In the genomic region with DNA sequence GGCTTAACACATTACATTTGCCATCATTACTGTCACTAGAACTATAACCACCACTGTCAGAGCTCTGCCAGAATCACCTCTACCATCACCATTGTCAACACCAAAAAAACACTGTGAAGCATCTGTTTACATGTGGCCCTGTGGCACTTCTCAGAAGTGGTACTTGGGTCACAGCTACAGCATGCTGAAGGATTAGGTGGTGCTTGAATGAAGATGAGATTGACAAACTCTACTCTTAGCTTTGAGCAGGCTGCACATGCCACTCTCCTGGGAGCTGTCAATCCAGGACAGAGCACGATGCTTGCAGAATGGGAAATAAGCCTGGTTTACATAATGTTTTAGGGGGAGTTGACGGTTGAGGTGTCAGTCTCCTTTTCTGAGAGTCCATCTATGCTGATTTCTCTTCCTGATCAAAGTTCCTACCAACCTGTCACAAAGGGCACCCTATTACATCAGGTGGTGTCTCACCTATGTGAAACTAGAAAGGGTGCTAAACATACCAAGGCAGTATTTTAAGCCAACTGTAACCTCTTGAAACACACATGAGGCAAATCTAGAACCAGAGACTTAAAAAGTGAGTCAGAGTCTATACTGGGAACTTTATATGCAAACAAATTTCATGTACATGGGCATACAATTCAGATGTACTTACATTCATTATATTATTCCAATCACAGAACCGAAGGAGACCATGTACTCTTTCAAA, we compare ENCODE assay signal across 29 cellular contexts.
"Had no signal": no experiment of that assay in that cellular context is flagged by ENCODE, and none has a peak within 500 bp of the region (broad histone marks: within the 10 kb centered on the region; RNA-seq: fewer than 3 reads in every experiment).

No MANE protein-coding gene starts in this region.

- ATAC-seq: effector memory CD8-positive, alpha-beta T cell; esophagus mucosa; left lung; naive thymus-derived CD8-positive, alpha-beta T cell; psoas muscle had no signal

- H3K27ac ChIP-seq: breast epithelium, colonic mucosa, dorsolateral prefrontal cortex, left lung, neutrophil, ovary, psoas muscle, right atrium auricular region, spleen, thoracic aorta, upper lobe of left lung had no signal

- H3K27me3 ChIP-seq: breast epithelium, colonic mucosa, dorsolateral prefrontal cortex, left lung, neutrophil, ovary, right atrium auricular region, spleen, upper lobe of left lung had no signal

- H3K36me3 ChIP-seq: breast epithelium, colonic mucosa, left lung, neutrophil, ovary, right atrium auricular region, spleen, thoracic aorta, upper lobe of left lung had no signal

- H3K4me1 ChIP-seq: breast epithelium, colonic mucosa, left lung, psoas muscle, right atrium auricular region, spleen, upper lobe of left lung had no signal

- FAIRE-seq: endothelial cell of umbilical vein, frontal cortex had no signal

- H3K4me3 ChIP-seq: breast epithelium, colonic mucosa, dorsolateral prefrontal cortex, left lung, ovary, psoas muscle, right atrium auricular region, spleen, thoracic aorta, upper lobe of left lung had no signal

- H3K9me3 ChIP-seq: breast epithelium, colonic mucosa, left lung, neutrophil, ovary, psoas muscle, right atrium auricular region, spleen, thoracic aorta, upper lobe of left lung had no signal

- DNase-seq: activated CD4-positive, CD25-positive, alpha-beta regulatory T cell treated with anti-CD3 and anti-CD28 coated beads, Interleukin-2, amount 50 U/mL, for 72 hours; activated CD8-positive, alpha-beta memory T cell treated with anti-CD3 and anti-CD28 coated beads for 24 hours; activated CD8-positive, alpha-beta memory T cell treated with anti-CD3 and anti-CD28 coated beads, Interleukin-2, amount 50 U/mL, for 4 hours; activated naive CD4-positive, alpha-beta T cell treated with anti-CD3 and anti-CD28 coated beads for 36 hours; activated naive CD8-positive, alpha-beta T cell treated with anti-CD3 and anti-CD28 coated beads, Interleukin-2, amount 10 ng/mL, durations not matched to agents 7 days and 5 days; activated T-cell treated with anti-CD3 and anti-CD28 coated beads, Interleukin-2, amount 50 U/mL, for 48 hours; amniotic stem cell; colonic mucosa; dorsolateral prefrontal cortex; effector memory CD8-positive, alpha-beta T cell; glutamatergic neuron; hippocampal formation; kidney glomerular epithelial cell; left lung; naive thymus-derived CD8-positive, alpha-beta T cell; ovary; psoas muscle; spleen; stimulated activated CD4-positive, alpha-beta T cell treated with anti-CD3 and anti-CD28 coated beads, Interleukin-4, amount 100 ng/mL, for 24 hours; stimulated activated naive CD4-positive, alpha-beta T cell treated with Interleukin-2 at 50 U/mL for 16 hours; T-helper 2 cell; upper lobe of left lung had no signal
